In genomic region chr19:2315121-2315817, GRCh38 we compare ENCODE assay signal across 24 cellular contexts. TPM values are rescaled to one million over a fixed set of nuclear protein-coding genes. Genes with fewer than 3 reads are reported as not detected.
DNase-seq lines count a peak whose midpoint lies in the region; ATAC-seq and TF ChIP-seq lines count a peak whose summit lies in the region.
"Had no signal": no experiment of that assay in that cellular context is flagged by ENCODE, and none has a peak within 500 bp of the region (broad histone marks: within the 10 kb centered on the region; RNA-seq: fewer than 3 reads in every experiment).

No MANE protein-coding gene starts in this region.

- H3K4me2 ChIP-seq in skeletal muscle satellite cell (ENCODE audit: low read length) (peak overlapping the region; percentile 58), mesendoderm (ENCODE audit: low read length) (no peak overlapping the region)

- no peaks in the 10 kb centered on the region for H3K36me3 Mint-ChIP-seq in dendritic cell treated with granulocyte-macrophage colony-stimulating factor and Interleukin-4, amounts not matched to agents 40 ng/mL and 50 ng/mL, for 4 days (ENCODE audit: low read depth)

- intact Hi-C loops in dendritic cell treated with granulocyte-macrophage colony-stimulating factor and Interleukin-4, amounts not matched to agents 40 ng/mL and 50 ng/mL, for 4 days (cut with micrococcal nuclease), result loop anchor here (5.0 kb wide), 1 partner anchor 78 kb away; the partner anchor contains the start of genes PLEKHJ1 and SF3A2

- H3K79me1 ChIP-seq in mesendoderm (ENCODE audit: low read length), result no peaks in the 10 kb centered on the region

- H3K4me3 ChIP-seq in HL-60 (replicated peaks; ENCODE audit: insufficient read depth, low read length) (peak overlapping the region; percentile 10; the same call in 1 of the 2 replicates), skeletal muscle satellite cell (ENCODE audit: low read length) (no peak overlapping the region), mesendoderm (ENCODE audit: low read length) (no peak overlapping the region)
- H3K4me3 ChIP-seq: esophagus squamous epithelium, skin epidermis, transverse colon had no signal

- no peak overlapping the region for H3K23ac ChIP-seq in mesendoderm (ENCODE audit: low read length)

- H3K27me3 Mint-ChIP-seq in dendritic cell treated with granulocyte-macrophage colony-stimulating factor and Interleukin-4, amounts not matched to agents 40 ng/mL and 50 ng/mL, for 4 days, result peaks cover 30% of the 10 kb centered on the region

- H3K9me3 ChIP-seq in skeletal muscle satellite cell (replicated peaks; ENCODE audit: low read length), result no peaks in the 10 kb centered on the region

- no peak overlapping the region for H2AK5ac ChIP-seq in mesendoderm (ENCODE audit: low read length)

- H2BK15ac ChIP-seq in mesendoderm (replicated peaks; ENCODE audit: low read depth), result no peak overlapping the region

- no peak overlapping the region for H3K9ac ChIP-seq in skeletal muscle satellite cell (ENCODE audit: low read depth, low read length)
- H3K9ac ChIP-seq in mesendoderm (ENCODE audit: low read length), result no peak overlapping the region

- H3K4me3 Mint-ChIP-seq in dendritic cell treated with granulocyte-macrophage colony-stimulating factor and Interleukin-4, amounts not matched to agents 40 ng/mL and 50 ng/mL, for 4 days, result peak overlapping the region; percentile 55
- H3K4me3 Mint-ChIP-seq: activated CD4-positive, alpha-beta T cell treated with anti-CD3 and anti-CD28 coated beads, Interleukin-2, amount 10 ng/mL, durations not matched to agents 24 days and 14 days; naive thymus-derived CD4-positive, alpha-beta T cell; stimulated activated naive CD8-positive, alpha-beta T cell treated with anti-CD3 and anti-CD28 coated beads, Interleukin-15, amount 100 ng/mL, for 72 hours; T-cell had no signal

- H3K4me1 ChIP-seq in skeletal muscle satellite cell (ENCODE audit: control insufficient read depth, insufficient read depth, low read length) (no peaks in the 10 kb centered on the region), mesendoderm (ENCODE audit: control insufficient read depth, low read depth, low read length) (no peaks in the 10 kb centered on the region)

- peak overlapping the region; percentile 53 for H3K27ac ChIP-seq in HL-60 (replicated peaks)
- H3K27ac ChIP-seq in mesendoderm (ENCODE audit: low read depth, low read length), result no peak overlapping the region
- H3K27ac ChIP-seq: esophagus squamous epithelium, transverse colon had no signal

- TF ChIP-seq CTCF in HL-60 (IDR thresholded peaks at IDR 0.05; ENCODE audit: insufficient read depth, low read length), result no peak

- H4K8ac ChIP-seq in mesendoderm (ENCODE audit: low read depth, low read length), result no peak overlapping the region

- H2BK5ac ChIP-seq in mesendoderm (ENCODE audit: low read length), result no peak overlapping the region

- no peak overlapping the region for H3K18ac ChIP-seq in mesendoderm (ENCODE audit: low read length)

- no peak overlapping the region for H3K56ac ChIP-seq in mesendoderm (ENCODE audit: low read length)

- no peak overlapping the region for H4K5ac ChIP-seq in mesendoderm (ENCODE audit: low read length)

- no peak for ATAC-seq in GM21717 (IDR thresholded peaks at IDR 0.05; ENCODE audit: unreplicated experiment)

- H3K36me3 ChIP-seq in skeletal muscle satellite cell (ENCODE audit: insufficient read depth, low read length) (no peaks in the 10 kb centered on the region), mesendoderm (ENCODE audit: control insufficient read depth, insufficient read depth, low read length) (no peaks in the 10 kb centered on the region)
- H3K36me3 ChIP-seq: esophagus squamous epithelium, transverse colon had no signal

- H3K4ac ChIP-seq in mesendoderm (ENCODE audit: low read depth, low read length), result no peak overlapping the region

- H3K27me3 ChIP-seq in HL-60 (ENCODE audit: insufficient read depth, poor library complexity, severe bottlenecking), result no peaks in the 10 kb centered on the region
- peaks cover 14% of the 10 kb centered on the region for H3K27me3 ChIP-seq in skeletal muscle satellite cell (ENCODE audit: control insufficient read depth, insufficient read depth, low read length)
- no peaks in the 10 kb centered on the region for H3K27me3 ChIP-seq in mesendoderm (ENCODE audit: insufficient read depth, low read length, poor library complexity)

- H3K79me2 ChIP-seq in mesendoderm (ENCODE audit: control insufficient read depth, insufficient read depth, low read length), result no peaks in the 10 kb centered on the region

- no peaks in the 10 kb centered on the region for H3K9me3 Mint-ChIP-seq in dendritic cell treated with granulocyte-macrophage colony-stimulating factor and Interleukin-4, amounts not matched to agents 40 ng/mL and 50 ng/mL, for 4 days

- DNase-seq in HL-60 (ENCODE audit: low read depth in 1 of 2, low spot score in 1 of 2) (no peak), mesendoderm (no peak)
- DNase-seq: DMS79 treated with DMSO at 0.1 percent for 48 hours; effector memory CD4-positive, alpha-beta T cell; esophagus squamous epithelium; GOT3; KG1; NCI-H2171 treated with DMSO at 0.1 percent for 48 hours; NCI-H748 treated with DMSO at 0.1 percent for 48 hours; stimulated activated CD4-positive, alpha-beta T cell treated with anti-CD3 and anti-CD28 coated beads, Interleukin-2, amount 100 ng/mL, for 48 hours had no signal

- WGBS in mesendoderm (ENCODE audit: extremely low coverage, insufficient coverage, low lambda C conversion rate), result no CpG with 5 or more reads among the region's 7 CpGs

- peaks cover 26% of the 10 kb centered on the region for H3K4me1 Mint-ChIP-seq in dendritic cell treated with granulocyte-macrophage colony-stimulating factor and Interleukin-4, amounts not matched to agents 40 ng/mL and 50 ng/mL, for 4 days (ENCODE audit: low read depth)
- H3K4me1 Mint-ChIP-seq: activated CD4-positive, alpha-beta T cell treated with anti-CD3 and anti-CD28 coated beads, Interleukin-2, amount 10 ng/mL, durations not matched to agents 24 days and 14 days had no signal

- H3K27ac Mint-ChIP-seq in dendritic cell treated with granulocyte-macrophage colony-stimulating factor and Interleukin-4, amounts not matched to agents 40 ng/mL and 50 ng/mL, for 4 days, result peak overlapping the region; percentile 59
- H3K27ac Mint-ChIP-seq: activated CD4-positive, alpha-beta T cell treated with anti-CD3 and anti-CD28 coated beads, Interleukin-2, amount 10 ng/mL, durations not matched to agents 24 days and 14 days; activated naive CD4-positive, alpha-beta T cell treated with anti-CD3 and anti-CD28 coated beads, Interleukin-2, amount 50 U/mL, for 72 hours; stimulated activated naive CD8-positive, alpha-beta T cell treated with anti-CD3 and anti-CD28 coated beads, Interleukin-15, amount 100 ng/mL, for 72 hours; T-cell had no signal

- no peak overlapping the region for H2BK120ac ChIP-seq in mesendoderm (ENCODE audit: low read depth, low read length)

RNA-seq across cellular contexts. Expression of gene LINGO3, which starts 7.3 kb away (rescaled TPM):
- total RNA-seq in skeletal muscle satellite cell (2012; rRNA removed), result under 0.01 TPM in 2 replicates
- polyA plus RNA-seq in mesendoderm (2013, experiment 1 of 2), result not detected
- polyA plus RNA-seq in mesendoderm (2013, experiment 2 of 2), result 0.03 TPM
- total RNA-seq: chondrocyte, kidney epithelial cell, PC-3 had no signal

RNA-seq across cellular contexts. Expression of gene LSM7, which starts 13.1 kb away (rescaled TPM):
- total RNA-seq in skeletal muscle satellite cell (2012; rRNA removed), result 177 and 189 TPM in 2 replicates
- 355 TPM for polyA plus RNA-seq in mesendoderm (2013, experiment 1 of 2)
- 354 TPM for polyA plus RNA-seq in mesendoderm (2013, experiment 2 of 2)

RNA-seq across cellular contexts. Expression of gene SPPL2B, which starts 13.2 kb away (rescaled TPM):
- total RNA-seq in skeletal muscle satellite cell (2012; rRNA removed), result 20.8 and 25.6 TPM in 2 replicates
- 19.8 TPM for polyA plus RNA-seq in mesendoderm (2013, experiment 1 of 2)
- 19.1 TPM for polyA plus RNA-seq in mesendoderm (2013, experiment 2 of 2)

RNA-seq across cellular contexts. Expression of gene PEAK3, which starts 33.3 kb away (rescaled TPM):
- not detected in 2 replicates for total RNA-seq in skeletal muscle satellite cell (2012; rRNA removed)
- polyA plus RNA-seq in mesendoderm (2013, experiment 1 of 2), result 0.01 TPM
- polyA plus RNA-seq in mesendoderm (2013, experiment 2 of 2), result 0.01 TPM
- total RNA-seq: activated naive CD4-positive, alpha-beta T cell treated with anti-CD3 and anti-CD28 coated beads, Interleukin-2, amount 50 U/mL, for 72 hours; kidney epithelial cell; PC-3 had no signal

RNA-seq across cellular contexts. Expression of gene TMPRSS9, which starts 44.8 kb away (rescaled TPM):
- 0.22 TPM in 1 of 2 replicates, not detected in the other for total RNA-seq in skeletal muscle satellite cell (2012; rRNA removed)
- 0.04 TPM for polyA plus RNA-seq in mesendoderm (2013, experiment 1 of 2)
- polyA plus RNA-seq in mesendoderm (2013, experiment 2 of 2), result 0.04 TPM
- total RNA-seq: activated CD4-positive, alpha-beta T cell treated with anti-CD3 and anti-CD28 coated beads, Interleukin-2, amount 10 ng/mL, durations not matched to agents 24 days and 14 days; activated naive CD4-positive, alpha-beta T cell treated with anti-CD3 and anti-CD28 coated beads, Interleukin-2, amount 50 U/mL, for 72 hours; kidney epithelial cell; naive thymus-derived CD4-positive, alpha-beta T cell; PC-3; posterior vena cava; T-cell had no signal
- polyA plus RNA-seq: naive thymus-derived CD4-positive, alpha-beta T cell had no signal
